9 cellular contexts compared by ENCODE assay signal in the genomic region with DNA sequence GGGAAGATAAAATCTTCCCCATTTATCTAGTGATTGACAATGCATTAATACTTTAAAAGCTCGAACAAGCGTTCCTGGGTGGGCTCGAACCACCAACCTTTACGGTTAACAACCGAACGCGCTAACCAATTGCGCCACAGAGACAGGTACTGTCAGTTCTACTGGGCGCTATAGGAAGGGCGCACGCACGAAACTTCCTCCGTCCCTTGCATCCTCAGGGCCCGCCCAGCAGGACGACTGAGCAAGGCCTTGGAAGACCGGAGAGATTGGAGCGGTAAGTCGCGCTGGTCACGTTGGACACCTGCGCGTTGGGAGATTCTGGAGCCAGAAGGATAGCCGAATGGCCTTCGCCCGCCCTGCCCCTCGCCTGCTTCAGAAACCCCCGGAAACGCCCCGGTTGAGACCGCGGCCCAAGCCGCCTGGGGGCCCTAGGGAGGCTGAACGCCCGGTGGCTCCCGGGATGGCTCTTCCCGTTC. TPM values are rescaled to one million over a fixed set of nuclear protein-coding genes. Genes with fewer than 3 reads are reported as not detected.
A peak's percentile ranks its signal among the peaks of the same experiment; 100 is the strongest.
DNase-seq lines count a peak whose midpoint lies in the region; ATAC-seq, FAIRE-seq and TF ChIP-seq lines count a peak whose summit lies in the region.
"Not testable (repeated sequence)": the region's sequence is repeated elsewhere in the genome, so short reads cannot be mapped to it uniquely, and the experiment has no call there.
"Had no signal": no experiment of that assay in that cellular context is flagged by ENCODE, and none has a peak within 500 bp of the region (broad histone marks: within the 10 kb centered on the region; RNA-seq: fewer than 3 reads in every experiment).

No MANE protein-coding gene starts in this region.

- H3K4me2 ChIP-seq in OCI-LY1 (ENCODE audit: low read length), result peak overlapping the region; percentile 62; the same call in 1 of the 2 replicates

- TF ChIP-seq EP300 in stomach (IDR thresholded peaks at IDR 0.05), result not testable (repeated sequence)

- peak overlapping the region; percentile 48; the same call in 1 of the 2 replicates for H3K9ac ChIP-seq in OCI-LY1 (ENCODE audit: low read length)

- H3K27ac Mint-ChIP-seq in memory B cell, result peak overlapping the region; percentile 62

- H3K36me3 ChIP-seq in OCI-LY1 (ENCODE audit: insufficient read depth, low read length); body of pancreas (replicated peaks in 1 of 2; ENCODE audit: insufficient read depth in 1 of 2, low read depth in 2 of 2); small intestine (ENCODE audit: control insufficient read depth in 2 of 2, insufficient read depth in 2 of 2, low read length in 2 of 2); stomach: not testable (repeated sequence)

- intact Hi-C loops in body of pancreas (cut with DNase I); stomach (cut with DNase I; ENCODE audit: low total_unique reads): not testable (repeated sequence)

- 0 to 3% methylated on average over 8 of the region's 36 CpGs for WGBS in body of pancreas, 2 donors
- 0 to 1% (median 1%) methylated on average over 20 to 36 of the region's 36 CpGs for WGBS in small intestine, 3 donors
- WGBS in stomach, 5 donors, result 1 to 2% (median 1%) methylated on average over 15 to 34 of the region's 36 CpGs

- peak overlapping the region; percentile 62 for H3K4me3 ChIP-seq in OCI-LY1 (ENCODE audit: low read depth, low read length, poor library complexity, severe bottlenecking)
- H3K4me3 ChIP-seq in body of pancreas, result not testable (repeated sequence)
- H3K4me3 ChIP-seq in fibroblast of villous mesenchyme (ENCODE audit: low read depth, low read length), result peak overlapping the region; percentile 39
- H3K4me3 ChIP-seq in small intestine (ENCODE audit: low read depth in 1 of 2, low read length in 2 of 2), result peak overlapping the region; percentile 15 to 38
- peak overlapping the region; percentile 37 to 44 (median 42) for H3K4me3 ChIP-seq in stomach

- TF ChIP-seq POLR2A in body of pancreas (IDR thresholded peaks at IDR 0.05); stomach (IDR thresholded peaks at IDR 0.05): not testable (repeated sequence)

- H3K9me3 Mint-ChIP-seq in memory B cell, result not testable (repeated sequence)

- DNase-seq in Daoy (ENCODE audit: low read depth) (peak; percentile 75), body of pancreas (peak; percentile 24 to 52 (median 34)), fibroblast of villous mesenchyme (ENCODE audit: low read depth) (peak; percentile 43), memory B cell (ENCODE audit: low spot score in 2 of 2) (peak; percentile 33 to 54), small intestine (peak; percentile 42)
- peak; percentile 15 to 23 for DNase-seq in activated CD8-positive, alpha-beta memory T cell treated with anti-CD3 and anti-CD28 coated beads for 1 hour (ENCODE audit: extremely low read depth in 1 of 2, low read depth in 1 of 2)
- not testable (repeated sequence) for DNase-seq in stomach

- H3K27me3 Mint-ChIP-seq in memory B cell, result not testable (repeated sequence)

- H3K36me3 Mint-ChIP-seq in memory B cell, result not testable (repeated sequence)

- not testable (repeated sequence) for H3K79me2 ChIP-seq in OCI-LY1 (ENCODE audit: insufficient read depth, low read length)

- H3K4me1 Mint-ChIP-seq in memory B cell, result not testable (repeated sequence)

- H2AFZ ChIP-seq in OCI-LY1 (ENCODE audit: low read length), result not testable (repeated sequence)

- H3K27me3 ChIP-seq in OCI-LY1 (ENCODE audit: insufficient read depth, low read length); body of pancreas; small intestine (ENCODE audit: control insufficient read depth in 2 of 2, insufficient read depth in 2 of 2, low read length in 2 of 2); stomach: not testable (repeated sequence)

- not testable (repeated sequence) for H3K9me3 ChIP-seq in OCI-LY1 (ENCODE audit: low read length); body of pancreas; small intestine (ENCODE audit: control insufficient read depth, low read depth); stomach

- H3K9me2 ChIP-seq in OCI-LY1 (ENCODE audit: low read depth, low read length), result not testable (repeated sequence)

- not testable (repeated sequence) for ATAC-seq in body of pancreas; memory B cell (ENCODE audit: low read depth)

- not testable (repeated sequence) for H3F3A ChIP-seq in OCI-LY1 (ENCODE audit: insufficient read depth, low read length)

- FAIRE-seq in small intestine (lab: Jason Lieb, UNC), result not testable (repeated sequence)

- not testable (repeated sequence) for H3K27ac ChIP-seq in OCI-LY1 (ENCODE audit: low read depth, low read length, poor library complexity, severe bottlenecking)
- peak overlapping the region in 3 of 4 donors; percentile 38 to 59 (median 55) for H3K27ac ChIP-seq in body of pancreas
- H3K27ac ChIP-seq in small intestine (ENCODE audit: low read depth in 1 of 2, low read length in 1 of 2), result peak overlapping the region in 1 of 2 donors; percentile 17
- H3K27ac ChIP-seq in stomach, result peak overlapping the region in 4 of 5 donors; percentile 8 to 76 (median 62)

- H3K4me1 ChIP-seq in OCI-LY1 (ENCODE audit: insufficient read depth, low read length, severe bottlenecking); body of pancreas; small intestine (ENCODE audit: control insufficient read depth in 2 of 2, insufficient read depth in 1 of 2, low read depth in 1 of 2, low read length in 1 of 2); stomach: not testable (repeated sequence)

- TF ChIP-seq CTCF in OCI-LY1 (IDR thresholded peaks at IDR 0.05; ENCODE audit: low read length); fibroblast of villous mesenchyme (IDR thresholded peaks at IDR 0.05; ENCODE audit: insufficient read depth, low read depth, low read length): not testable (repeated sequence)
- peak in 1 of 7 experiments; percentile 29 for TF ChIP-seq CTCF in body of pancreas (IDR thresholded peaks at IDR 0.05)
- TF ChIP-seq CTCF in stomach (IDR thresholded peaks at IDR 0.05), result peak in 1 of 7 experiments; percentile 9

- H3K4me3 Mint-ChIP-seq in memory B cell, result peak overlapping the region; percentile 85

- not testable (repeated sequence) for H4K20me1 ChIP-seq in OCI-LY1 (ENCODE audit: insufficient read depth, low read length)

RNA-seq across cellular contexts. Expression of a gene that starts 25.3 kb away (rescaled TPM):
- not detected in 2 replicates for total RNA-seq in Daoy (2014; rRNA removed; shearing (Covaris generic))
- not detected for total RNA-seq in body of pancreas
- not detected in 2 replicates for total RNA-seq in fibroblast of villous mesenchyme
- not detected for polyA plus RNA-seq in small intestine
- total RNA-seq in stomach, result not detected
- polyA plus RNA-seq in stomach, result under 1 TPM in 1 of 3 donors, not detected in 2; 0.43 TPM
- total RNA-seq: glomerular endothelial cell had no signal
